In genomic region chr1:234771642-234772344, GRCh38 we compare ENCODE assay signal across 8 cellular contexts.
DNase-seq lines count a peak whose midpoint lies in the region; ATAC-seq and TF ChIP-seq lines count a peak whose summit lies in the region.

No MANE protein-coding gene starts in this region.

- TF ChIP-seq EP300 in stomach (IDR thresholded peaks at IDR 0.05), result no peak

- no peaks in the 10 kb centered on the region for H3K79me2 ChIP-seq in OCI-LY7 (ENCODE audit: insufficient read depth, low read depth, low read length)

- no peaks in the 10 kb centered on the region for H3K9me2 ChIP-seq in OCI-LY7 (ENCODE audit: insufficient read depth, low read length)

- TF ChIP-seq POLR2A in stomach (IDR thresholded peaks at IDR 0.05), result no peak

- no TSS peak for BruUV-seq in OCI-LY7 (replicated peaks; lab: Mats Ljungman, UMichigan)

- peak overlapping the region; percentile 39 for H3K4me3 ChIP-seq in OCI-LY7 (ENCODE audit: low read depth, low read length, poor library complexity, severe bottlenecking)
- no peak overlapping the region for H3K4me3 ChIP-seq in stomach

- H3K27ac Mint-ChIP-seq in endothelial cell (ENCODE audit: unreplicated experiment), result peak overlapping the region; percentile 91

- POLR2A ChIA-PET in OCI-LY7 (lab: Charles Lee), result interaction anchor here (0.6 to 1.4 kb wide), 15 partner anchors 8 to 323 kb away, joined by 3 to 7 read pairs (median 3); no protein-coding TSS in a partner anchor

- H3K4me1 Mint-ChIP-seq in activated T-cell treated with anti-CD3 and anti-CD28 coated beads, Interleukin-2, amount 50 U/mL, for 4 hours (ENCODE audit: low read depth), result peaks cover 62% of the 10 kb centered on the region
- peaks cover 41% of the 10 kb centered on the region for H3K4me1 Mint-ChIP-seq in endothelial cell (ENCODE audit: unreplicated experiment)

- no peak for DNase-seq in activated T-cell treated with anti-CD3 and anti-CD28 coated beads, Interleukin-2, amount 50 U/mL, for 4 hours
- DNase-seq in activated T-cell treated with anti-CD3 and anti-CD28 coated beads for 4 hours, result no peak
- peak; percentile 22 for DNase-seq in OCI-LY7 (ENCODE audit: low spot score)
- no peak for DNase-seq in endothelial cell (ENCODE audit: low spot score)
- DNase-seq in stomach, result peak; percentile 16
- DNase-seq in hippocampal formation (lab: John Stamatoyannopoulos, UW), result no peak

- WGBS in stomach, 5 donors, result 37 to 50% (median 48%) methylated on average over 10 of the region's 10 CpGs

- ATAC-seq in activated T-cell treated with anti-CD3 and anti-CD28 coated beads, Interleukin-2, amount 50 U/mL, for 4 hours, result no peak
- ATAC-seq in GM19467 (IDR thresholded peaks at IDR 0.05; ENCODE audit: unreplicated experiment) (no peak), HG03025 (IDR thresholded peaks at IDR 0.05; ENCODE audit: low FRiP score, unreplicated experiment) (no peak)

- H3K9me3 ChIP-seq in OCI-LY7 (ENCODE audit: low read length) (no peaks in the 10 kb centered on the region), stomach (no peaks in the 10 kb centered on the region)

- H3K27ac ChIP-seq in OCI-LY7 (ENCODE audit: low read depth, low read length, poor library complexity, severe bottlenecking) (peak overlapping the region; percentile 66), stomach (peak overlapping the region in 4 of 5 donors; percentile 64 to 73 (median 66))

- intact Hi-C loops in OCI-LY7 (cut with micrococcal nuclease; ENCODE audit: unreplicated experiment) (loop anchor here (2.0 to 5.0 kb wide), 6 partner anchors 47 to 311 kb away; partner anchors contain the start of gene IRF2BP2), stomach (cut with DNase I; ENCODE audit: low total_unique reads) (no loop called here)

- peak overlapping the region; percentile 51 for H3K4me2 ChIP-seq in OCI-LY7 (ENCODE audit: low read length)

- no peaks in the 10 kb centered on the region for H4K20me1 ChIP-seq in OCI-LY7 (ENCODE audit: insufficient read depth, low read length)

- no peaks in the 10 kb centered on the region for H3K36me3 Mint-ChIP-seq in activated T-cell treated with anti-CD3 and anti-CD28 coated beads, Interleukin-2, amount 50 U/mL, for 4 hours (ENCODE audit: insufficient read depth)
- H3K36me3 Mint-ChIP-seq in endothelial cell (ENCODE audit: low read depth, unreplicated experiment), result no peaks in the 10 kb centered on the region

- no peaks in the 10 kb centered on the region for H3K36me3 ChIP-seq in OCI-LY7 (ENCODE audit: insufficient read depth, low read length)
- H3K36me3 ChIP-seq in stomach, result no peaks in the 10 kb centered on the region

- no peaks in the 10 kb centered on the region for H3K27me3 Mint-ChIP-seq in activated T-cell treated with anti-CD3 and anti-CD28 coated beads, Interleukin-2, amount 50 U/mL, for 4 hours (ENCODE audit: low read depth)
- no peaks in the 10 kb centered on the region for H3K27me3 Mint-ChIP-seq in endothelial cell (ENCODE audit: unreplicated experiment)

- H2AFZ ChIP-seq in OCI-LY7 (ENCODE audit: low read length), result peak overlapping the region; percentile 88

- no peaks in the 10 kb centered on the region for H3K9me3 Mint-ChIP-seq in activated T-cell treated with anti-CD3 and anti-CD28 coated beads, Interleukin-2, amount 50 U/mL, for 4 hours
- no peaks in the 10 kb centered on the region for H3K9me3 Mint-ChIP-seq in endothelial cell (ENCODE audit: unreplicated experiment)

- TF ChIP-seq CTCF in OCI-LY7 (conservative IDR thresholded peaks at IDR 0.05; ENCODE audit: low read length) (no peak), endothelial cell (IDR thresholded peaks at IDR 0.05; ENCODE audit: unreplicated experiment) (no peak), stomach (IDR thresholded peaks at IDR 0.05) (no peak)

- H3K4me1 ChIP-seq in OCI-LY7 (ENCODE audit: insufficient read depth, low read length, poor library complexity, severe bottlenecking) (peaks cover 33% of the 10 kb centered on the region), stomach (peaks cover 6 to 27% (median 14%) of the 10 kb centered on the region in 4 donors)

- H3K4me3 Mint-ChIP-seq in activated T-cell treated with anti-CD3 and anti-CD28 coated beads, Interleukin-2, amount 50 U/mL, for 4 hours, result peak overlapping the region; percentile 71
- H3K4me3 Mint-ChIP-seq in endothelial cell (ENCODE audit: unreplicated experiment), result no peak overlapping the region

- peaks cover 0 to 5% (median 0%) of the 10 kb centered on the region in 3 donors for H3K27me3 ChIP-seq in stomach

- CTCF ChIA-PET in OCI-LY7 (lab: Charles Lee; ENCODE audit: unreplicated experiment), result no interaction called here

Comparison
In these comparisons a context has a peak if more than half of its experiments do, and no peak if none do; other contexts are left out.
1. DNase-seq: peak in OCI-LY7 (single experiment) and stomach (single experiment); none in activated T-cell treated with anti-CD3 and anti-CD28 coated beads, Interleukin-2, amount 50 U/mL, for 4 hours (single experiment), activated T-cell treated with anti-CD3 and anti-CD28 coated beads for 4 hours (single experiment), endothelial cell (single experiment) and hippocampal formation (0 of 2).